ENCODE assay signal across 8 cellular contexts in genomic region chr12:102120886-102121285, GRCh38. TPM values are rescaled to one million over a fixed set of nuclear protein-coding genes. Genes with fewer than 3 reads are reported as not detected.
A peak's percentile ranks its signal among the peaks of the same experiment; 100 is the strongest.
DNase-seq lines count a peak whose midpoint lies in the region; ATAC-seq and TF ChIP-seq lines count a peak whose summit lies in the region.

No MANE protein-coding gene starts in this region.

- dilution Hi-C loops in mammary epithelial cell (cut with HindIII; ENCODE audit: low sequenced_read_pairs): loop anchor here (5.0 kb wide), 2 partner anchors 46 to 86 kb away; no protein-coding TSS in a partner anchor

- peak overlapping the region; percentile 99 for H2AFZ ChIP-seq in mammary epithelial cell (ENCODE audit: low read depth, low read length)

- CTCF ChIA-PET in mammary epithelial cell (lab: Charles Lee; ENCODE audit: low non-redundant PET): interaction anchor here (0.6 kb wide), 1 partner anchor 294 kb away, joined by 3 read pairs; no protein-coding TSS in a partner anchor

- peaks cover 24% of the 10 kb centered on the region for H3K36me3 ChIP-seq in left ventricle myocardium inferior
- H3K36me3 ChIP-seq in mammary epithelial cell (ENCODE audit: insufficient read depth, low read length): peaks cover 8% of the 10 kb centered on the region
- H3K36me3 ChIP-seq in mucosa of stomach (ENCODE audit: control insufficient read depth, insufficient read depth, low read length): peaks cover 5% of the 10 kb centered on the region
- peaks cover 0 to 10% of the 10 kb centered on the region in 2 donors for H3K36me3 ChIP-seq in left lung

- H3K27ac ChIP-seq in left ventricle myocardium inferior (replicated peaks) (no peak overlapping the region), mammary epithelial cell (ENCODE audit: insufficient read depth, low read depth, low read length) (peak overlapping the region; percentile 94), left lung (no peak overlapping the region)

- DNase-seq in left ventricle myocardium inferior (no peak), cardiac septum (ENCODE audit: low spot score) (no peak), NCI-H2227 (lab: John Stamatoyannopoulos, UW; ENCODE audit: unreplicated experiment) (peak; percentile 31), mammary epithelial cell (peak; percentile 46), left lung (no peak), C1 segment of cervical spinal cord (lab: John Stamatoyannopoulos, UW) (no peak)

- ATAC-seq in left lung: no peak
- no peak for ATAC-seq in HG02623 (IDR thresholded peaks at IDR 0.05; ENCODE audit: unreplicated experiment)

- H4K20me1 ChIP-seq in mammary epithelial cell (ENCODE audit: insufficient read depth, low read length): no peaks in the 10 kb centered on the region

- H3K4me3 ChIP-seq in left ventricle myocardium inferior (peak overlapping the region; percentile 88), mammary epithelial cell (replicated peaks in 1 of 3; ENCODE audit: insufficient read depth in 1 of 3, low read depth in 2 of 3, low read length in 3 of 3) (peak overlapping the region; percentile 76 to 91 (median 85)), mucosa of stomach (ENCODE audit: low read length) (peak overlapping the region; percentile 95), left lung (peak overlapping the region in 1 of 2 donors; percentile 60)

- BruUV-seq in mammary epithelial cell (replicated peaks; lab: Mats Ljungman, UMichigan): no TSS peak

- no peak for TF ChIP-seq CTCF in left ventricle myocardium inferior (IDR thresholded peaks at IDR 0.05; ENCODE audit: borderline replicate concordance)
- TF ChIP-seq CTCF in mammary epithelial cell (conservative IDR thresholded peaks at IDR 0.05 in 1 of 2, IDR thresholded peaks at IDR 0.05 in 1 of 2; ENCODE audit: extremely low read depth in 1 of 2, insufficient read depth in 1 of 2, low read depth in 1 of 2, low read length in 2 of 2): no peak
- no peak for TF ChIP-seq CTCF in left lung (IDR thresholded peaks at IDR 0.05)

- intact Hi-C loops in left ventricle myocardium inferior (cut with micrococcal nuclease) (no loop called here), cardiac septum (cut with DNase I) (no loop called here), mammary epithelial cell (cut with micrococcal nuclease) (loop anchor here (2.0 to 10.0 kb wide), 2 partner anchors 58 to 186 kb away; no protein-coding TSS in a partner anchor), left lung (cut with DNase I) (no loop called here)

- H3K27me3 ChIP-seq in left ventricle myocardium inferior (ENCODE audit: low read depth) (no peaks in the 10 kb centered on the region), mammary epithelial cell (ENCODE audit: insufficient read depth, low read length) (no peaks in the 10 kb centered on the region), mucosa of stomach (ENCODE audit: control insufficient read depth, insufficient read depth, low read length) (no peaks in the 10 kb centered on the region), left lung (no peaks in the 10 kb centered on the region)

- 26% methylated on average over 4 of the region's 4 CpGs for WGBS in mammary epithelial cell (ENCODE audit: low coverage, missing lambda C conversion rate)

- H3K4me2 ChIP-seq in mammary epithelial cell (ENCODE audit: insufficient read depth, low read depth, low read length): peak overlapping the region; percentile 76

- H3K4me1 ChIP-seq in left ventricle myocardium inferior (peaks cover 24% of the 10 kb centered on the region), mammary epithelial cell (ENCODE audit: insufficient read depth, low read length) (peaks cover 14% of the 10 kb centered on the region), mucosa of stomach (ENCODE audit: control insufficient read depth, insufficient read depth, low read length) (peaks cover 5% of the 10 kb centered on the region), left lung (peaks cover 0 to 21% of the 10 kb centered on the region in 2 donors)

- H3K9ac ChIP-seq in mammary epithelial cell (ENCODE audit: insufficient read depth, low read length): peak overlapping the region; percentile 84
- no peak overlapping the region for H3K9ac ChIP-seq in mucosa of stomach (ENCODE audit: low read length)

- H3K79me2 ChIP-seq in mammary epithelial cell (ENCODE audit: insufficient read depth, low read length): peaks cover 42% of the 10 kb centered on the region

- no peaks in the 10 kb centered on the region for H3K9me3 ChIP-seq in left ventricle myocardium inferior (replicated peaks)
- no peaks in the 10 kb centered on the region for H3K9me3 ChIP-seq in mammary epithelial cell (replicated peaks; ENCODE audit: insufficient read depth, low read length)
- no peaks in the 10 kb centered on the region for H3K9me3 ChIP-seq in mucosa of stomach (ENCODE audit: control insufficient read depth, low read length)
- no peaks in the 10 kb centered on the region for H3K9me3 ChIP-seq in left lung

- in situ Hi-C loops in mammary epithelial cell (cut with MboI; ENCODE audit: low sequenced_read_pairs in 2 of 2): no loop called here

RNA-seq across cellular contexts. Expression of gene PARPBP, which starts 0.9 kb away (rescaled TPM):
- total RNA-seq in left ventricle myocardium inferior (0.33 TPM), cardiac septum (0.51 TPM), mammary epithelial cell (10 to 100 TPM in 1 of 2 donors, 1 to 10 TPM in 1; 3.8 to 10.2 TPM), left lung (1 to 10 TPM; 4.4 to 4.7 TPM)
- polyA plus RNA-seq in mammary epithelial cell: 5.8 TPM
- polyA minus RNA-seq in mammary epithelial cell: not detected

RNA-seq across cellular contexts. Expression of gene NUP37, which starts 1.0 kb away (rescaled TPM):
- total RNA-seq in left ventricle myocardium inferior: 20.6 TPM
- total RNA-seq in cardiac septum: 16.0 TPM
- total RNA-seq in mammary epithelial cell: 10 to 100 TPM; 18.8 to 47.4 TPM
- 61.6 TPM for polyA plus RNA-seq in mammary epithelial cell
- polyA minus RNA-seq in mammary epithelial cell: 21.1 TPM
- 10 to 100 TPM; 22.7 to 26.2 TPM for total RNA-seq in left lung

RNA-seq across cellular contexts. Expression of gene WASHC3, which starts 59.1 kb away (rescaled TPM):
- total RNA-seq in left ventricle myocardium inferior: 37.2 TPM
- total RNA-seq in cardiac septum: 38.5 TPM
- 10 to 100 TPM; 48.9 to 61.2 TPM for total RNA-seq in mammary epithelial cell
- polyA plus RNA-seq in mammary epithelial cell: 49.7 TPM
- 54.7 TPM for polyA minus RNA-seq in mammary epithelial cell
- 10 to 100 TPM; 31.8 to 45.9 TPM for total RNA-seq in left lung

Comparison
In these comparisons a context has a peak if more than half of its experiments do, and no peak if none do; other contexts are left out.
1. DNase-seq: peak in NCI-H2227 (single experiment) and mammary epithelial cell (single experiment); none in left ventricle myocardium inferior (single experiment), cardiac septum (single experiment), left lung (0 of 2) and C1 segment of cervical spinal cord (0 of 14).